Comparison of ENCODE assay signal across 17 cellular contexts in the genomic region with DNA sequence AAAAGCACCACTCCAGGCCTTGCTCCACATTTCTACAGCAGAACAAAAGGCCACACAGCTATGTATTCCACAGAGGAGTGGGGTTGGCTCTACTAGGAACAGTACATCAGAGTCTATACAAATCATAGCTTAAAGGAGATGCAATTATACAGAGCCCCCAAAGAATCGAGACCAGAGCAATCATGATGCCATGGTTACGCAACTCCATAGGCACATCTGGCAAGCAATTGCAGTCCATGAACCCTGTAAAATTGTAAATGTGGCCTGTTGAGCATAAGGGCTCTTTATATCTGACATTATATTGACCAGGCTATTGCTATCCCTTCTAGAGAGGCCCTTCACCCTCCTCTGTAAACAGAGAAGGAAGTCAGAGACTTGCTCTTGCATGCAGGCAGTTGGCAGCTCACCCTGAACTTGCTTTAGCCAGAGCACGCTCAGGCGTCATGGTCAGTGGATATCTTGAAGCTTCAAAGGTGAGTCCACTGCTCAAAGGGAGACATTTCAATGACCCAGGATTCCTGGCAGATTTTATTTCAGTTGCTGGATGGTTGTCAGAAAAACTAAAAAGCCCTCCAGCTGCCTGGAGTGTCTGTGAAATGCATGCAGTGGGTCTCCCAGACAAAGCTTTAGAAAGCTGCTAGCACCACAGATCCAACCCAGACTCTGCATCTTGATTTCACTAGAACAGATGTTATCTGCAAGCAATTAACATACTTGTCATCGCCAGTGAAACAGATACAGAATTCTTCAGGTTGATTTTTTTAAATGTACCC.
DNase-seq lines count a peak whose midpoint lies in the region; ATAC-seq, FAIRE-seq and TF ChIP-seq lines count a peak whose summit lies in the region.
"Had no signal": no experiment of that assay in that cellular context is flagged by ENCODE, and none has a peak within 500 bp of the region (broad histone marks: within the 10 kb centered on the region; RNA-seq: fewer than 3 reads in every experiment).

No MANE protein-coding gene starts in this region.

- H3K4me3 ChIP-seq in hepatocyte (no peak overlapping the region), OCI-LY7 (ENCODE audit: low read depth, low read length, poor library complexity, severe bottlenecking) (no peak overlapping the region)

- TF ChIP-seq CTCF in hepatocyte (IDR thresholded peaks at IDR 0.05; ENCODE audit: poor library complexity) (no peak), progenitor cell of endocrine pancreas (IDR thresholded peaks at IDR 0.05; ENCODE audit: unreplicated experiment) (no peak), OCI-LY7 (conservative IDR thresholded peaks at IDR 0.05; ENCODE audit: low read length) (no peak)

- H2AFZ ChIP-seq in hepatocyte (no peak overlapping the region), OCI-LY7 (ENCODE audit: low read length) (no peak overlapping the region)

- H3K4me3 Mint-ChIP-seq in progenitor cell of endocrine pancreas (ENCODE audit: low read depth) = no peak overlapping the region
- H3K4me3 Mint-ChIP-seq: activated naive CD8-positive, alpha-beta T cell; H9; naive B cell had no signal

- H3K4me1 Mint-ChIP-seq in progenitor cell of endocrine pancreas (ENCODE audit: low read depth) = no peaks in the 10 kb centered on the region
- H3K4me1 Mint-ChIP-seq: naive B cell had no signal

- POLR2A ChIA-PET in OCI-LY7 (lab: Charles Lee) = interaction anchor here (0.6 to 1.3 kb wide), 3 partner anchors 10 to 1784 kb away, joined by 3 read pairs; no protein-coding TSS in a partner anchor

- H3K27ac ChIP-seq in hepatocyte (no peak overlapping the region), OCI-LY7 (ENCODE audit: low read depth, low read length, poor library complexity, severe bottlenecking) (no peak overlapping the region)

- peaks cover 8% of the 10 kb centered on the region for H3K4me1 ChIP-seq in hepatocyte (ENCODE audit: insufficient read depth)
- no peaks in the 10 kb centered on the region for H3K4me1 ChIP-seq in OCI-LY7 (ENCODE audit: insufficient read depth, low read length, poor library complexity, severe bottlenecking)

- H3K9me3 ChIP-seq in hepatocyte (ENCODE audit: low read depth) (no peaks in the 10 kb centered on the region), OCI-LY7 (ENCODE audit: low read length) (no peaks in the 10 kb centered on the region)

- H3K9me2 ChIP-seq in hepatocyte (replicated peaks; ENCODE audit: insufficient read depth) (no peaks in the 10 kb centered on the region), OCI-LY7 (ENCODE audit: insufficient read depth, low read length) (no peaks in the 10 kb centered on the region)

- H3K36me3 Mint-ChIP-seq in progenitor cell of endocrine pancreas (ENCODE audit: insufficient read depth) = no peaks in the 10 kb centered on the region
- H3K36me3 Mint-ChIP-seq: activated naive CD8-positive, alpha-beta T cell; naive B cell had no signal

- no peaks in the 10 kb centered on the region for H3K27me3 ChIP-seq in hepatocyte

- no peaks in the 10 kb centered on the region for H3K36me3 ChIP-seq in hepatocyte (replicated peaks; ENCODE audit: insufficient read depth, low read depth)
- H3K36me3 ChIP-seq in OCI-LY7 (ENCODE audit: insufficient read depth, low read length) = no peaks in the 10 kb centered on the region

- DNase-seq in GM12892 (ENCODE audit: insufficient read length) (no peak), NCI-H69 (lab: John Stamatoyannopoulos, UW) (peak; percentile 94), hepatocyte (ENCODE audit: low spot score) (peak; percentile 5), progenitor cell of endocrine pancreas (ENCODE audit: low spot score, unreplicated experiment) (no peak), OCI-LY7 (ENCODE audit: low spot score) (no peak), ACHN (no peak)
- DNase-seq: activated CD4-positive, alpha-beta T cell treated with anti-CD3 and anti-CD28 coated beads, Interleukin-2, amount 50 U/mL, for 1 hour; H9; naive B cell; NCI-H446; retina; stimulated activated CD4-positive, alpha-beta T cell treated with anti-CD3 and anti-CD28 coated beads, Interleukin-1b, Interleukin-23, amount 100 ng/mL, for 48 hours had no signal

- TF ChIP-seq POLR2A in GM12892 (IDR thresholded peaks at IDR 0.05; ENCODE audit: low read depth, low read length) = no peak

- no peaks in the 10 kb centered on the region for H3K79me2 ChIP-seq in hepatocyte
- no peaks in the 10 kb centered on the region for H3K79me2 ChIP-seq in OCI-LY7 (ENCODE audit: insufficient read depth, low read depth, low read length)

- ATAC-seq in GM19351 (IDR thresholded peaks at IDR 0.05; ENCODE audit: unreplicated experiment) (no peak), GM18861 (IDR thresholded peaks at IDR 0.05; ENCODE audit: unreplicated experiment) (no peak)

- H3K27me3 Mint-ChIP-seq in progenitor cell of endocrine pancreas = no peaks in the 10 kb centered on the region
- H3K27me3 Mint-ChIP-seq: activated naive CD8-positive, alpha-beta T cell; naive B cell had no signal

- 40% methylated on average over 5 of the region's 5 CpGs for WGBS in hepatocyte (ENCODE audit: low lambda C conversion rate, missing lambda C conversion rate)

- BruUV-seq in OCI-LY7 (replicated peaks; lab: Mats Ljungman, UMichigan) = no TSS peak

- peaks cover under 1% of the 10 kb centered on the region for H3K9me3 Mint-ChIP-seq in progenitor cell of endocrine pancreas (ENCODE audit: low read depth)

- peak; percentile 14 for FAIRE-seq in GM12892 (lab: Jason Lieb, UNC)
- FAIRE-seq: bronchial epithelial cell, TTC549 had no signal

- in situ Hi-C loops in ACHN (cut with HindIII; ENCODE audit: low pct_ligation_motif_present, low pct_unique_long_range_greater_than_20kb, low sequenced_read_pairs) = no loop called here

- peak overlapping the region; percentile 76 for H3K27ac Mint-ChIP-seq in progenitor cell of endocrine pancreas
- H3K27ac Mint-ChIP-seq: activated naive CD8-positive, alpha-beta T cell; naive B cell had no signal

- no peaks in the 10 kb centered on the region for H4K20me1 ChIP-seq in hepatocyte (ENCODE audit: insufficient read depth, poor library complexity, severe bottlenecking)
- H4K20me1 ChIP-seq in OCI-LY7 (ENCODE audit: insufficient read depth, low read length) = no peaks in the 10 kb centered on the region

- H3K4me2 ChIP-seq in hepatocyte (no peak overlapping the region), OCI-LY7 (ENCODE audit: low read length) (no peak overlapping the region)

- intact Hi-C loops in OCI-LY7 (cut with micrococcal nuclease; ENCODE audit: unreplicated experiment) = no loop called here

- CTCF ChIA-PET in OCI-LY7 (lab: Charles Lee; ENCODE audit: unreplicated experiment) = no interaction called here

Comparison
In these comparisons a context has a peak if more than half of its experiments do, and no peak if none do; other contexts are left out.
1. DNase-seq: peak in NCI-H69 (single experiment) and hepatocyte (single experiment); none in GM12892 (single experiment), progenitor cell of endocrine pancreas (single experiment), OCI-LY7 (single experiment) and ACHN (single experiment).